ENCODE assay signal across 28 cellular contexts in genomic region chr5:118208031-118208453, GRCh38.
"Had no signal": no experiment of that assay in that cellular context is flagged by ENCODE, and none has a peak within 500 bp of the region (broad histone marks: within the 10 kb centered on the region; RNA-seq: fewer than 3 reads in every experiment).

No MANE protein-coding gene starts in this region.

- H3K4me1 ChIP-seq: adrenal gland, breast epithelium, SJCRH30 had no signal

- H3K4me3 Mint-ChIP-seq: activated CD4-positive, alpha-beta memory T cell treated with anti-CD3 and anti-CD28 coated beads, Interleukin-2, amount 10 ng/mL, durations not matched to agents 7 days and 5 days; activated CD4-positive, alpha-beta T cell treated with anti-CD3 and anti-CD28 coated beads for 36 hours; activated naive CD8-positive, alpha-beta T cell treated with anti-CD3 and anti-CD28 coated beads, Interleukin-2, amount 10 ng/mL, durations not matched to agents 7 days and 5 days; activated T-helper 17 cell treated with anti-CD3 and anti-CD28 coated beads, Interleukin-2, amount 50 U/mL, for 72 hours had no signal

- DNase-seq: activated CD4-positive, alpha-beta memory T cell treated with anti-CD3 and anti-CD28 coated beads, Interleukin-2, amount 10 ng/mL, durations not matched to agents 7 days and 5 days; activated CD4-positive, alpha-beta T cell treated with anti-CD3 and anti-CD28 coated beads for 36 hours; activated CD4-positive, alpha-beta T cell treated with anti-CD3 and anti-CD28 coated beads, Interleukin-2, amount 50 U/mL, for 1 hour; activated naive CD4-positive, alpha-beta T cell treated with anti-CD3 and anti-CD28 coated beads, Interleukin-2, amount 50 U/mL, for 16 hours; activated naive CD8-positive, alpha-beta T cell treated with anti-CD3 and anti-CD28 coated beads, Interleukin-2, amount 10 ng/mL, durations not matched to agents 7 days and 5 days; activated T-cell treated with anti-CD3 and anti-CD28 coated beads for 4 hours; activated T-cell treated with anti-CD3 and anti-CD28 coated beads, Interleukin-2, amount 50 U/mL, for 48 hours; adrenal gland; anterior cingulate cortex; Karpas-422; MM.1S; NCI-H1105 treated with DMSO at 0.1 percent for 48 hours; NCI-H1436 treated with DMSO at 0.1 percent for 48 hours; NCI-H187; NCI-H2081; NCI-H510A treated with DMSO at 0.1 percent for 48 hours; NCI-H69; NK-92 treated with Interleukin-12 subunit alpha and Interleukin-12 subunit beta, amount 100 ng/mL, for 24 hours; OCI-M1; RPMI8226; SJCRH30; SK-N-SH; WERI-Rb-1 had no signal

- H3K27ac ChIP-seq: adrenal gland, breast epithelium, SJCRH30, WERI-Rb-1 had no signal

- H3K9me3 Mint-ChIP-seq: activated T-helper 17 cell treated with anti-CD3 and anti-CD28 coated beads, Interleukin-2, amount 50 U/mL, for 72 hours had no signal

- ATAC-seq: activated CD4-positive, alpha-beta T cell treated with anti-CD3 and anti-CD28 coated beads for 36 hours; activated T-helper 17 cell treated with anti-CD3 and anti-CD28 coated beads, Interleukin-2, amount 50 U/mL, for 72 hours; K562; Panc1; Right ventricle myocardium inferior had no signal

- H3K36me3 Mint-ChIP-seq: activated naive CD8-positive, alpha-beta T cell treated with anti-CD3 and anti-CD28 coated beads, Interleukin-2, amount 10 ng/mL, durations not matched to agents 7 days and 5 days had no signal

- H3K36me3 ChIP-seq: adrenal gland, breast epithelium, SJCRH30, WERI-Rb-1 had no signal

- H3K27me3 Mint-ChIP-seq: activated CD4-positive, alpha-beta memory T cell treated with anti-CD3 and anti-CD28 coated beads, Interleukin-2, amount 10 ng/mL, durations not matched to agents 7 days and 5 days; activated CD4-positive, alpha-beta T cell treated with anti-CD3 and anti-CD28 coated beads for 36 hours; activated naive CD8-positive, alpha-beta T cell treated with anti-CD3 and anti-CD28 coated beads, Interleukin-2, amount 10 ng/mL, durations not matched to agents 7 days and 5 days; activated T-helper 17 cell treated with anti-CD3 and anti-CD28 coated beads, Interleukin-2, amount 50 U/mL, for 72 hours had no signal

- H3K9ac ChIP-seq: SK-N-SH had no signal

- H3K9me3 ChIP-seq: adrenal gland, SJCRH30, SK-N-SH had no signal

- H3K4me2 ChIP-seq: SK-N-SH had no signal

- H3K27me3 ChIP-seq: adrenal gland, breast epithelium, SJCRH30 had no signal

- H3K27ac Mint-ChIP-seq: activated CD4-positive, alpha-beta memory T cell treated with anti-CD3 and anti-CD28 coated beads, Interleukin-2, amount 10 ng/mL, durations not matched to agents 7 days and 5 days; activated CD4-positive, alpha-beta T cell treated with anti-CD3 and anti-CD28 coated beads for 36 hours; activated naive CD8-positive, alpha-beta T cell treated with anti-CD3 and anti-CD28 coated beads, Interleukin-2, amount 10 ng/mL, durations not matched to agents 7 days and 5 days; activated T-helper 17 cell treated with anti-CD3 and anti-CD28 coated beads, Interleukin-2, amount 50 U/mL, for 72 hours had no signal

- H3K4me3 ChIP-seq: adrenal gland, breast epithelium, K562, SJCRH30 had no signal

- H3K4me1 Mint-ChIP-seq: activated CD4-positive, alpha-beta memory T cell treated with anti-CD3 and anti-CD28 coated beads, Interleukin-2, amount 10 ng/mL, durations not matched to agents 7 days and 5 days; activated CD4-positive, alpha-beta T cell treated with anti-CD3 and anti-CD28 coated beads for 36 hours; activated naive CD8-positive, alpha-beta T cell treated with anti-CD3 and anti-CD28 coated beads, Interleukin-2, amount 10 ng/mL, durations not matched to agents 7 days and 5 days; activated T-helper 17 cell treated with anti-CD3 and anti-CD28 coated beads, Interleukin-2, amount 50 U/mL, for 72 hours had no signal
